In genomic region chr13:106536244-106537034, GRCh38 we compare ENCODE assay signal across 1 cellular context.
TF ChIP-seq lines count a peak whose summit lies in the region.

No MANE protein-coding gene starts in this region.

TF ChIP-seq in HEK293, 187 proteins besides CTCF, POLR2A, EP300 and RAD21 (continued from another document):
- no peak for TF ChIP-seq ZNF211 (tag by site-specific recombination; IDR thresholded peaks at IDR 0.05; ENCODE audit: low read depth)
- peak; percentile 91 for TF ChIP-seq ZNF335 (tag by site-specific recombination; conservative IDR thresholded peaks at IDR 0.05)
- 0 out of 2 replicates have a peak, but pooled peaks have one; percentile 34 for TF ChIP-seq SP7 (tag by site-specific recombination; IDR thresholded peaks at IDR 0.05)
- peak; percentile 95 for TF ChIP-seq ZBTB17 (tag by site-specific recombination; IDR thresholded peaks at IDR 0.05)
- peak; percentile 85 for TF ChIP-seq ZNF660 (tag by site-specific recombination; IDR thresholded peaks at IDR 0.05)
- TF ChIP-seq SP2 (tag by site-specific recombination; IDR thresholded peaks at IDR 0.05), result peak; percentile 38
- peak; percentile 70 for TF ChIP-seq ZSCAN30 (tag by site-specific recombination; IDR thresholded peaks at IDR 0.05)
- peak; percentile 68 for TF ChIP-seq ZNF654 (tag by site-specific recombination; IDR thresholded peaks at IDR 0.05; ENCODE audit: low read depth)
- no peak for TF ChIP-seq ZNF580 (tag by site-specific recombination; IDR thresholded peaks at IDR 0.05)
- 0 out of 2 replicates have a peak, but pooled peaks have one; percentile 27 for TF ChIP-seq KLF8 (tag by site-specific recombination; IDR thresholded peaks at IDR 0.05)
- TF ChIP-seq HIC1 (tag by site-specific recombination; IDR thresholded peaks at IDR 0.05), result no peak
- no peak for TF ChIP-seq ZNF214 (tag by site-specific recombination; IDR thresholded peaks at IDR 0.05; ENCODE audit: borderline replicate concordance)
- TF ChIP-seq ZNF174 (tag by site-specific recombination; IDR thresholded peaks at IDR 0.05), result no peak
- TF ChIP-seq GLIS2 (tag by site-specific recombination; IDR thresholded peaks at IDR 0.05), result peak; percentile 85
- no peak for TF ChIP-seq ZBTB49 (tag by site-specific recombination; IDR thresholded peaks at IDR 0.05; ENCODE audit: low read depth)
- peak; percentile 47 for TF ChIP-seq IKZF3 (tag by site-specific recombination; IDR thresholded peaks at IDR 0.05)
- peak; percentile 29; the same call in 1 of the 2 replicates for TF ChIP-seq ZBTB7A (tag by site-specific recombination; IDR thresholded peaks at IDR 0.05; ENCODE audit: low read depth)
- peak; percentile 80 for TF ChIP-seq GLIS1 (tag by site-specific recombination; IDR thresholded peaks at IDR 0.05)
